4 cellular contexts compared by ENCODE assay signal in genomic region chr7:142768885-142769284, GRCh38. TPM values are rescaled to one million over a fixed set of nuclear protein-coding genes. Genes with fewer than 3 reads are reported as not detected.
"Had no signal": no experiment of that assay in that cellular context is flagged by ENCODE, and none has a peak within 500 bp of the region (broad histone marks: within the 10 kb centered on the region; RNA-seq: fewer than 3 reads in every experiment).

No MANE protein-coding gene starts in this region.

RNA-seq across cellular contexts. Expression of gene PRSS2, which starts 1.9 kb away (rescaled TPM):
- total RNA-seq: LHCN-M2, M059J, MCF 10A, NCI-H460 had no signal

RNA-seq across cellular contexts. Expression of gene PRSS1, which starts 19.6 kb away (rescaled TPM):
- total RNA-seq: LHCN-M2, M059J, MCF 10A, NCI-H460 had no signal
